Comparison of ENCODE assay signal across 9 cellular contexts in the genomic region with DNA sequence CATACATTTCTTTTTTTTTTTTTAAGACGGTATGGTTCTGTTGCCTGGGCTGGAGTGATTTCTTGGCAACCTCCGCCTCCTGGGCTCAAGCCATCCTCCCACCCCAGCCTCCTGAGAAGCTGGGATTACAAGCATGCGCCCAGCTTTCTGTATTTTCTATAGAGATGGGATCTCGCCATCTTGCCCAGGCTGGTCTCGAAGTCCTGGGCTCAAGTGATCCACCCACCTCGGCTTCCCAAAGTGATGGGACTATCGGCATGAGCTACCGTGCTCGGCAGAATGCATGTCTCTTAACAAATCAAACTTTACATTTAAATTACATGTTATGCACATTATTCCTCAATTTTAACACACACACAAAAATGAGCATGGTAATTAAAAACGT. TPM values are rescaled to one million over a fixed set of nuclear protein-coding genes. Genes with fewer than 3 reads are reported as not detected.
DNase-seq lines count a peak whose midpoint lies in the region; ATAC-seq and TF ChIP-seq lines count a peak whose summit lies in the region.
"Had no signal": no experiment of that assay in that cellular context is flagged by ENCODE, and none has a peak within 500 bp of the region (broad histone marks: within the 10 kb centered on the region; RNA-seq: fewer than 3 reads in every experiment).

No MANE protein-coding gene starts in this region.

- no peaks in the 10 kb centered on the region for H3K9me3 Mint-ChIP-seq in neural crest cell

- H3K36me3 ChIP-seq in DOHH2 (ENCODE audit: control insufficient read depth, low read length) (peaks cover 28% of the 10 kb centered on the region), gastroesophageal sphincter (peaks cover 0 to 23% of the 10 kb centered on the region in 2 donors)

- no peaks in the 10 kb centered on the region for H3K27me3 ChIP-seq in DOHH2 (ENCODE audit: control insufficient read depth, low read length)
- no peaks in the 10 kb centered on the region for H3K27me3 ChIP-seq in dorsolateral prefrontal cortex
- H3K27me3 ChIP-seq in gastroesophageal sphincter, result no peaks in the 10 kb centered on the region

- no peaks in the 10 kb centered on the region; the same call in 1 of the 2 replicates for H3F3A ChIP-seq in DOHH2 (ENCODE audit: control insufficient read depth, insufficient read depth)

- TF ChIP-seq POLR2A in NB4 (IDR thresholded peaks at IDR 0.05; ENCODE audit: extremely low read depth, insufficient read length), result no peak
- TF ChIP-seq POLR2A in gastroesophageal sphincter (IDR thresholded peaks at IDR 0.05), result no peak

- ATAC-seq in GM18868 (IDR thresholded peaks at IDR 0.05; ENCODE audit: unreplicated experiment), result no peak
- no peak for ATAC-seq in gastroesophageal sphincter

- H3K4me1 Mint-ChIP-seq in neural crest cell, result peaks cover 15% of the 10 kb centered on the region

- H3K4me3 ChIP-seq in DOHH2 (ENCODE audit: low read length) (peak overlapping the region; percentile 90), NB4 (ENCODE audit: low read depth, low read length) (peak overlapping the region; percentile 83), dorsolateral prefrontal cortex (peak overlapping the region in 54 of 59 donors; percentile 55 to 99 (median 86)), gastroesophageal sphincter (peak overlapping the region in 1 of 2 donors; percentile 82)

- peaks cover 4% of the 10 kb centered on the region for H3K27me3 Mint-ChIP-seq in neural crest cell (ENCODE audit: low read depth)

- H3K4me1 ChIP-seq in DOHH2 (ENCODE audit: control insufficient read depth, low read length) (peaks cover 31% of the 10 kb centered on the region), gastroesophageal sphincter (peaks cover 0 to 58% (median 14%) of the 10 kb centered on the region in 3 donors)

- peaks cover 12% of the 10 kb centered on the region for H3K36me3 Mint-ChIP-seq in neural crest cell (ENCODE audit: low read depth)

- no peak for TF ChIP-seq EP300 in gastroesophageal sphincter (IDR thresholded peaks at IDR 0.05)

- no peaks in the 10 kb centered on the region for H3K9me2 ChIP-seq in DOHH2 (replicated peaks; ENCODE audit: control insufficient read depth, low read length)

- peak overlapping the region; percentile 99 for H3K4me3 Mint-ChIP-seq in neural crest cell

- H3K27ac ChIP-seq in DOHH2 (ENCODE audit: low read depth, low read length), result no peak overlapping the region
- H3K27ac ChIP-seq in dorsolateral prefrontal cortex, result peak overlapping the region in 1 of 59 donors; percentile 87
- H3K27ac ChIP-seq in gastroesophageal sphincter, result no peak overlapping the region

- H3K4me2 ChIP-seq in DOHH2 (ENCODE audit: low read length), result peak overlapping the region; percentile 91

- TF ChIP-seq CTCF in DOHH2 (IDR thresholded peaks at IDR 0.05; ENCODE audit: low read depth, low read length, poor library complexity, severe bottlenecking) (no peak), NB4 (IDR thresholded peaks at IDR 0.05; ENCODE audit: low read depth, low read length) (no peak), dorsolateral prefrontal cortex (IDR thresholded peaks at IDR 0.05 in 54 of 56, conservative IDR thresholded peaks at IDR 0.05 in 2 of 56; ENCODE audit: low read depth in 1 of 56, partially characterized antibody in 56 of 56) (no peak), neural crest cell (conservative IDR thresholded peaks at IDR 0.05) (no peak), gastroesophageal sphincter (IDR thresholded peaks at IDR 0.05) (no peak)

- H3K9me3 ChIP-seq in DOHH2 (ENCODE audit: control insufficient read depth, insufficient read depth, low read length) (no peaks in the 10 kb centered on the region), gastroesophageal sphincter (peaks cover 0 to 7% (median 0%) of the 10 kb centered on the region in 3 donors)

- H4K20me1 ChIP-seq in DOHH2 (ENCODE audit: control insufficient read depth, insufficient read depth, low read depth, low read length), result no peaks in the 10 kb centered on the region

- H3K27ac Mint-ChIP-seq in neural crest cell (ENCODE audit: unreplicated experiment), result no peak overlapping the region

- intact Hi-C loops in dorsolateral prefrontal cortex (cut with DNase I), result loop anchor here in 1 of 2 donors (5.0 kb wide), 1 partner anchor 325 kb away; a partner anchor contains a TSS

- no peak for DNase-seq in NB4 (ENCODE audit: low read depth)
- DNase-seq in dorsolateral prefrontal cortex, result no peak
- no peak for DNase-seq in neural crest cell (ENCODE audit: low read depth, low spot score)
- no peak for DNase-seq in SKM-1 treated with dmso at 0.1 percent for 144 hours (lab: John Stamatoyannopoulos, UW; ENCODE audit: unreplicated experiment)
- no peak for DNase-seq in globus pallidus (ENCODE audit: low spot score)
- DNase-seq: Kasumi-1 had no signal

- peaks cover 70% of the 10 kb centered on the region for H3K79me2 ChIP-seq in DOHH2 (ENCODE audit: control insufficient read depth, low read length)

- WGBS in gastroesophageal sphincter (ENCODE audit: low coverage in 1 of 2), 2 donors, result 45 to 60% methylated on average over 3 to 7 of the region's 10 CpGs

RNA-seq across cellular contexts. Expression of a gene that starts 1.2 kb away (rescaled TPM):
- total RNA-seq in dorsolateral prefrontal cortex, result 100 to 1,000 TPM; 270 to 471 (median 352) TPM
- 371 and 389 TPM in 2 replicates for total RNA-seq in neural crest cell
- 100 to 1,000 TPM in 1 of 4 donors, 10 to 100 TPM in 3; 41.6 to 113 (median 71.4) TPM for total RNA-seq in gastroesophageal sphincter

RNA-seq across cellular contexts. Expression of a gene that starts 1.9 kb away (rescaled TPM):
- total RNA-seq in dorsolateral prefrontal cortex (1 to 10 TPM in 103 of 120 experiments, under 1 TPM in 17; 0.44 to 4.5 (median 1.8) TPM), neural crest cell (2.7 and 2.9 TPM in 2 replicates), gastroesophageal sphincter (1 to 10 TPM in 2 of 4 donors, under 1 TPM in 2; 0.40 to 3.3 (median 0.92) TPM)

RNA-seq across cellular contexts. Expression of a gene that starts 11.5 kb away (rescaled TPM):
- total RNA-seq in dorsolateral prefrontal cortex, result 100 to 1,000 TPM in 2 of 120 experiments, 10 to 100 TPM in 118; 23.4 to 122 (median 60.0) TPM
- total RNA-seq in neural crest cell, result 15.0 and 18.1 TPM in 2 replicates
- total RNA-seq in gastroesophageal sphincter, result 1 to 10 TPM in 2 of 4 donors, under 1 TPM in 2; 0.45 to 1.4 (median 0.96) TPM

RNA-seq across cellular contexts. Expression of a gene that starts 20.8 kb away (rescaled TPM):
- total RNA-seq in dorsolateral prefrontal cortex, result 1 to 10 TPM in 27 of 120 experiments, under 1 TPM in 92, not detected in 1; 0.13 to 2.3 (median 0.68) TPM
- 2.7 and 2.9 TPM in 2 replicates for total RNA-seq in neural crest cell
- total RNA-seq in gastroesophageal sphincter, result under 1 TPM in 2 of 4 donors, not detected in 2; 0.19 to 0.27 TPM
